Comparison of ENCODE assay signal across 7 cellular contexts in the genomic region with DNA sequence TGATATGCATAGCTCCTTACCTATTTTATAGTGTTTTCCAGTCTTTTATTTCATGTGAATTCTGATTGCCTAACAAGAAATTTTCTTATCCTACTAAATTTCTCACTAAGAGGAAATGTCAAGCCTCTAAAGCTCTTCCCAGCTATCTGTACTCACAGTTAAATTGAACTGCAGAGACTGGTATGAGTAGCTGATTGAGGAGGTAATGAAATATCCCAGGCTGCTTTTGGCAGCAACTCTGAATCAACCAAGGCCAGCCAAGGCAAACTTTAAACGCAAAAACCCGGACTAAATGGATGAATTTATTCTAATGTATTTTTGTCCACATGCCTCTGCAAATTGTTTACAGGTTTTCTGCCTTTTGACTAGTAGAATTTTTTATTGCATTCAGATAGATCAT.
"Had no signal": no experiment of that assay in that cellular context is flagged by ENCODE, and none has a peak within 500 bp of the region (broad histone marks: within the 10 kb centered on the region; RNA-seq: fewer than 3 reads in every experiment).

No MANE protein-coding gene starts in this region.

- FAIRE-seq: HepG2, HTR-8/SVneo had no signal

- DNase-seq: IMR-90, KBM-7, KG1 had no signal

- H3K27ac ChIP-seq: HL-60, KMS-11 had no signal

- H3K4me2 ChIP-seq: KMS-11 had no signal

- ATAC-seq: HepG2 had no signal

- H3K9ac ChIP-seq: KMS-11 had no signal
